ENCODE assay signal across 19 cellular contexts in the genomic region with DNA sequence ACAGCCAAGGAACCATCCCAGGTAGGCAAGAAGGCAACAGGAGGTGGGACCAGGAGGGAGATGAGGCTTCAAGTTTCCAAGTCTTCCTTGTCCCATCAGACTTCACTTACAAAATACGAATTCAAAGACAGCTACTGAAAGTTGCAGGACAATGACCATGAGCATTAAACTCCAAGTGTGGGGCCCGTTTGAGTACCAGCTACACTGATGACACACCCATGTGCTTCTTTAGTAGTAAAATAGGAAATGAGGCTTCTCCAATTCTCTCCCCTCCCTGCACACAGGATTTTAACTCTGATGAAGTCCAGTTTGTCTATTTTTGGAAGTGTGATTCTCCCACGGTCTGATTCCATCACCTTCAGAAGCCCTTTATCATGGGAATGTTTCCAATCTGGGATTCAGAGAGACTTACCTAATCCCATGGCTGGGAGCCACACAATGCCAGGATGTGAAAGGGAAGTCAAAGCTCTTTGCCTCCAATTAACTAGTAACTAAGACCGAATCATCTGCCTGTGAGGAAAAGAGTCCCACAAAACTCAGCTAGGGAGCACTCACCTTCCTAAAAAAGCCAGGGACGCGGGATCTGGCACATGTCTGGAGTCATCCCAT.
A peak's percentile ranks its signal among the peaks of the same experiment; 100 is the strongest.
DNase-seq lines count a peak whose midpoint lies in the region; ATAC-seq, FAIRE-seq and TF ChIP-seq lines count a peak whose summit lies in the region.
"Had no signal": no experiment of that assay in that cellular context is flagged by ENCODE, and none has a peak within 500 bp of the region (broad histone marks: within the 10 kb centered on the region; RNA-seq: fewer than 3 reads in every experiment).

No MANE protein-coding gene starts in this region.

- peaks cover 12% of the 10 kb centered on the region for H3K4me1 ChIP-seq in keratinocyte (ENCODE audit: control insufficient read depth, extremely low read depth, insufficient read depth, low read length)
- H3K4me1 ChIP-seq: lower lobe of right lung had no signal

- no peak for TF ChIP-seq CTCF in keratinocyte (optimal IDR thresholded peaks at IDR 0.05 in 1 of 3, IDR thresholded peaks at IDR 0.05 in 1 of 3, conservative IDR thresholded peaks at IDR 0.05 in 1 of 3; ENCODE audit: extremely low read depth in 1 of 3, insufficient read depth in 2 of 3, low read length in 3 of 3)

- no peak overlapping the region for H3K27ac ChIP-seq in keratinocyte (ENCODE audit: control insufficient read depth, insufficient read depth, low read length)
- H3K27ac ChIP-seq: lower lobe of right lung had no signal

- ATAC-seq in left cardiac atrium (peak; percentile 64 to 67), Right ventricle myocardium inferior (no peak), GM21381 (IDR thresholded peaks at IDR 0.05; ENCODE audit: unreplicated experiment) (no peak), GM21786 (IDR thresholded peaks at IDR 0.05; ENCODE audit: unreplicated experiment) (no peak)
- ATAC-seq: lower lobe of right lung; stimulated activated naive B cell treated with anti-CD40 and anti-IgM and Interleukin-4, amounts not matched to agents 10 μg/mL and 1 μg/mL and 100 μg/mL, for 72 hours had no signal

- no peaks in the 10 kb centered on the region for H3K79me2 ChIP-seq in keratinocyte (ENCODE audit: control insufficient read depth, insufficient read depth, low read length)

- no peak overlapping the region for H3K4me3 ChIP-seq in keratinocyte (ENCODE audit: control insufficient read depth in 2 of 3, extremely low read depth in 1 of 3, insufficient read depth in 2 of 3, low read depth in 1 of 3, low read length in 3 of 3)
- H3K4me3 ChIP-seq: lower lobe of right lung had no signal

- H2AFZ ChIP-seq in keratinocyte (ENCODE audit: control insufficient read depth, low read length), result no peak overlapping the region

- FAIRE-seq in keratinocyte (lab: Jason Lieb, UNC) (peak; percentile 80), urothelium cell line (lab: Jason Lieb, UNC) (no peak)

- intact Hi-C loops in left cardiac atrium (cut with DNase I) (no loop called here), Right ventricle myocardium inferior (cut with DNase I) (no loop called here)

- H4K20me1 ChIP-seq in keratinocyte (ENCODE audit: control insufficient read depth, extremely low read depth, insufficient read depth, low read length), result no peaks in the 10 kb centered on the region

- no peak overlapping the region for H3K4me2 ChIP-seq in keratinocyte (ENCODE audit: control insufficient read depth, extremely low read depth, insufficient read depth, low read depth, low read length)

- H3K27me3 ChIP-seq in keratinocyte (ENCODE audit: control insufficient read depth, extremely low read depth, insufficient read depth, low read length), result no peaks in the 10 kb centered on the region

- H3K9ac ChIP-seq in keratinocyte (ENCODE audit: control insufficient read depth, extremely low read depth, insufficient read depth, low read length), result no peak overlapping the region

- dilution Hi-C loops in keratinocyte (cut with MboI; ENCODE audit: extremely low pct_ligation_motif_present, low sequenced_read_pairs), result no loop called here

- DNase-seq in left cardiac atrium (no peak), Right ventricle myocardium inferior (ENCODE audit: missing footprints) (no peak), astrocyte of the hippocampus (ENCODE audit: low read depth, low spot score) (peak; percentile 51), keratinocyte (ENCODE audit: low read depth, low spot score) (no peak), urothelium cell line (ENCODE audit: low spot score) (peak; percentile 40), DMS53 (lab: John Stamatoyannopoulos, UW) (no peak)
- DNase-seq: 8988T; activated CD4-positive, alpha-beta T cell treated with anti-CD3 and anti-CD28 coated beads for 48 hours; activated CD8-positive, alpha-beta memory T cell treated with anti-CD3 and anti-CD28 coated beads, Interleukin-2, amount 50 U/mL, for 4 hours; activated effector memory CD4-positive, alpha-beta T cell treated with anti-CD3 and anti-CD28 coated beads, Interleukin-2, amount 50 U/mL, for 16 hours; DMS79 treated with DMSO at 0.1 percent for 48 hours; lower lobe of right lung; naive B cell; NCI-H1930; NCI-H524; posterior cingulate gyrus; stimulated activated naive B cell treated with anti-CD40 and anti-IgM and Interleukin-4, amounts not matched to agents 10 μg/mL and 1 μg/mL and 100 μg/mL, for 72 hours had no signal

- no peaks in the 10 kb centered on the region for H3K9me1 ChIP-seq in keratinocyte (ENCODE audit: control insufficient read depth, extremely low read depth, insufficient read depth, low read length)

- no peaks in the 10 kb centered on the region for H3K36me3 ChIP-seq in keratinocyte (ENCODE audit: control insufficient read depth in 2 of 2, extremely low read depth in 1 of 2, insufficient read depth in 2 of 2, low read length in 2 of 2)
- H3K36me3 ChIP-seq: lower lobe of right lung had no signal

- H3K9me3 ChIP-seq in keratinocyte (ENCODE audit: control insufficient read depth, low read depth, low read length), result peaks cover 3% of the 10 kb centered on the region

Comparison
In these comparisons a context has a peak if more than half of its experiments do, and no peak if none do; other contexts are left out.
1. ATAC-seq: peak in left cardiac atrium (2 of 2); none in Right ventricle myocardium inferior (single experiment), GM21381 (single experiment) and GM21786 (single experiment).
2. DNase-seq: peak in astrocyte of the hippocampus (single experiment) and urothelium cell line (single experiment); none in left cardiac atrium (single experiment), Right ventricle myocardium inferior (single experiment), keratinocyte (single experiment) and DMS53 (single experiment).